In genomic region chr11:62567018-62567633, GRCh38 we compare ENCODE assay signal across 10 cellular contexts. TPM values are rescaled to one million over a fixed set of nuclear protein-coding genes. Genes with fewer than 3 reads are reported as not detected.
DNase-seq lines count a peak whose midpoint lies in the region; FAIRE-seq and TF ChIP-seq lines count a peak whose summit lies in the region.
"Had no signal": no experiment of that assay in that cellular context is flagged by ENCODE, and none has a peak within 500 bp of the region (broad histone marks: within the 10 kb centered on the region; RNA-seq: fewer than 3 reads in every experiment).

No MANE protein-coding gene starts in this region.

- H3K9me3 Mint-ChIP-seq in CD14-positive monocyte (no peaks in the 10 kb centered on the region), mesothelial cell of epicardium (no peaks in the 10 kb centered on the region)
- H3K9me3 Mint-ChIP-seq in activated CD4-positive, alpha-beta memory T cell treated with anti-CD3 and anti-CD28 coated beads, Interleukin-2, amount 10 ng/mL, durations not matched to agents 7 days and 5 days: no peaks in the 10 kb centered on the region

- CTCF ChIA-PET in activated CD4-positive, alpha-beta memory T cell treated with anti-CD3 and anti-CD28 coated beads, Interleukin-2, amount 10 ng/mL, durations not matched to agents 7 days and 5 days (lab: Charles Lee): interaction anchor here (0.8 to 3.3 kb wide), 5 partner anchors 10 to 173 kb away, joined by 3 to 15 read pairs (median 4); no protein-coding TSS in a partner anchor

- H3K27ac Mint-ChIP-seq in CD14-positive monocyte (peak overlapping the region in 5 of 7 donors; percentile 15 to 81 (median 56)), mesothelial cell of epicardium (peak overlapping the region; percentile 56)
- peak overlapping the region; percentile 73 for H3K27ac Mint-ChIP-seq in activated CD4-positive, alpha-beta memory T cell treated with anti-CD3 and anti-CD28 coated beads, Interleukin-2, amount 10 ng/mL, durations not matched to agents 7 days and 5 days

- FAIRE-seq in GM12891 (lab: Jason Lieb, UNC): no peak

- peaks cover 72 to 96% of the 10 kb centered on the region in 2 donors for H3K36me3 Mint-ChIP-seq in CD14-positive monocyte
- peaks cover 78% of the 10 kb centered on the region for H3K36me3 Mint-ChIP-seq in activated CD4-positive, alpha-beta memory T cell treated with anti-CD3 and anti-CD28 coated beads, Interleukin-2, amount 10 ng/mL, durations not matched to agents 7 days and 5 days (ENCODE audit: low read depth)
- peaks cover 48% of the 10 kb centered on the region for H3K36me3 Mint-ChIP-seq in mesothelial cell of epicardium

- H3K4me1 Mint-ChIP-seq in CD14-positive monocyte: peaks cover 24% of the 10 kb centered on the region
- H3K4me1 Mint-ChIP-seq in activated CD4-positive, alpha-beta memory T cell treated with anti-CD3 and anti-CD28 coated beads, Interleukin-2, amount 10 ng/mL, durations not matched to agents 7 days and 5 days: peaks cover 63% of the 10 kb centered on the region
- H3K4me1 Mint-ChIP-seq in mesothelial cell of epicardium: peaks cover 26% of the 10 kb centered on the region

- TF ChIP-seq CTCF in CD14-positive monocyte (IDR thresholded peaks at IDR 0.05) (no peak), mesothelial cell of epicardium (IDR thresholded peaks at IDR 0.05; ENCODE audit: unreplicated experiment) (no peak)

- TF ChIP-seq POLR2A in GM12891 (IDR thresholded peaks at IDR 0.05; ENCODE audit: low read depth, low read length): 0 out of 2 replicates have a peak, but pooled peaks have one; percentile 13

- intact Hi-C loops in CD14-positive monocyte (cut with micrococcal nuclease): loop anchor here in 1 of 2 donors (5.0 kb wide), 1 partner anchor 35 kb away; no protein-coding TSS in a partner anchor

- peaks cover 0 to 2% (median 0%) of the 10 kb centered on the region in 3 donors for H3K27me3 Mint-ChIP-seq in CD14-positive monocyte (ENCODE audit: low read depth in 3 of 3)
- no peaks in the 10 kb centered on the region for H3K27me3 Mint-ChIP-seq in activated CD4-positive, alpha-beta memory T cell treated with anti-CD3 and anti-CD28 coated beads, Interleukin-2, amount 10 ng/mL, durations not matched to agents 7 days and 5 days
- no peaks in the 10 kb centered on the region for H3K27me3 Mint-ChIP-seq in mesothelial cell of epicardium (ENCODE audit: low read depth)

- H3K4me3 Mint-ChIP-seq in CD14-positive monocyte (peak overlapping the region in 1 of 2 donors; percentile 39), mesothelial cell of epicardium (no peak overlapping the region)
- peak overlapping the region; percentile 9 for H3K4me3 Mint-ChIP-seq in activated CD4-positive, alpha-beta memory T cell treated with anti-CD3 and anti-CD28 coated beads, Interleukin-2, amount 10 ng/mL, durations not matched to agents 7 days and 5 days

- DNase-seq in CD14-positive monocyte (ENCODE audit: low spot score) (no peak), GM12891 (ENCODE audit: insufficient read length, low spot score) (no peak), mesothelial cell of epicardium (ENCODE audit: low spot score in 2 of 2, unreplicated experiment in 2 of 2) (no peak), GM03348 (ENCODE audit: low spot score) (no peak), NOMO-1 treated with dmso at 0.1 percent for 144 hours (lab: John Stamatoyannopoulos, UW; ENCODE audit: unreplicated experiment) (no peak), NCI-H526 (lab: John Stamatoyannopoulos, UW) (no peak)
- DNase-seq in activated CD4-positive, alpha-beta memory T cell treated with anti-CD3 and anti-CD28 coated beads, Interleukin-2, amount 10 ng/mL, durations not matched to agents 7 days and 5 days: no peak
- DNase-seq: activated CD8-positive, alpha-beta memory T cell treated with anti-CD3 and anti-CD28 coated beads, Interleukin-2, amount 50 U/mL, for 4 hours; head of caudate nucleus; NCI-H2081 treated with DMSO at 0.1 percent for 48 hours had no signal

- POLR2A ChIA-PET in activated CD4-positive, alpha-beta memory T cell treated with anti-CD3 and anti-CD28 coated beads, Interleukin-2, amount 10 ng/mL, durations not matched to agents 7 days and 5 days (lab: Charles Lee): interaction anchor here (0.9 to 2.1 kb wide), 10 partner anchors 12 to 274 kb away, joined by 3 to 8 read pairs (median 4); partner anchors contain the start of genes C11orf98, CSKMT, LBHD1 and TUT1

TF ChIP-seq in GM12891, 5 proteins besides CTCF, POLR2A, EP300 and RAD21:
- no peak for TF ChIP-seq PAX5 (IDR thresholded peaks at IDR 0.05; ENCODE audit: insufficient read depth, low read length, severe bottlenecking)

RNA-seq across cellular contexts. Expression of gene EEF1G, which starts 6.6 kb away (rescaled TPM):
- 100 to 1,000 TPM; 490 to 491 TPM for polyA plus RNA-seq in CD14-positive monocyte
- polyA plus RNA-seq in GM12891 (2012; ENCODE audit: low read depth, missing spikeins): 2,783 TPM
- 100 to 1,000 TPM; 991 to 999 TPM for total RNA-seq in activated CD4-positive, alpha-beta memory T cell treated with anti-CD3 and anti-CD28 coated beads, Interleukin-2, amount 10 ng/mL, durations not matched to agents 7 days and 5 days
- 1,747 to 1,829 TPM (median 1,814 TPM) in 3 replicates for total RNA-seq in mesothelial cell of epicardium

RNA-seq across cellular contexts. Expression of gene AHNAK, which starts 20.5 kb away (rescaled TPM):
- polyA plus RNA-seq in CD14-positive monocyte: 100 to 1,000 TPM in 1 of 2 donors, 10 to 100 TPM in 1; 80.0 to 103 TPM
- polyA plus RNA-seq in GM12891 (2012; ENCODE audit: low read depth, missing spikeins): 1.8 TPM
- 100 to 1,000 TPM; 323 to 360 TPM for total RNA-seq in activated CD4-positive, alpha-beta memory T cell treated with anti-CD3 and anti-CD28 coated beads, Interleukin-2, amount 10 ng/mL, durations not matched to agents 7 days and 5 days
- 456 to 481 TPM (median 480 TPM) in 3 replicates for total RNA-seq in mesothelial cell of epicardium

RNA-seq across cellular contexts. Expression of gene TUT1, which starts 24.2 kb away (rescaled TPM):
- 1 to 10 TPM; 1.8 to 2.1 TPM for polyA plus RNA-seq in CD14-positive monocyte
- 13.0 TPM for polyA plus RNA-seq in GM12891 (2012; ENCODE audit: low read depth, missing spikeins)
- 10 to 100 TPM; 23.7 to 25.2 TPM for total RNA-seq in activated CD4-positive, alpha-beta memory T cell treated with anti-CD3 and anti-CD28 coated beads, Interleukin-2, amount 10 ng/mL, durations not matched to agents 7 days and 5 days
- 23.7 to 26.0 TPM (median 24.2 TPM) in 3 replicates for total RNA-seq in mesothelial cell of epicardium

RNA-seq across cellular contexts. Expression of gene MTA2, which starts 34.5 kb away (rescaled TPM):
- 10 to 100 TPM; 14.0 to 17.6 TPM for polyA plus RNA-seq in CD14-positive monocyte
- polyA plus RNA-seq in GM12891 (2012; ENCODE audit: low read depth, missing spikeins): 89.2 TPM
- 100 to 1,000 TPM; 226 TPM for total RNA-seq in activated CD4-positive, alpha-beta memory T cell treated with anti-CD3 and anti-CD28 coated beads, Interleukin-2, amount 10 ng/mL, durations not matched to agents 7 days and 5 days
- 121 to 126 TPM (median 124 TPM) in 3 replicates for total RNA-seq in mesothelial cell of epicardium

RNA-seq across cellular contexts. Expression of gene EML3, which starts 45.4 kb away (rescaled TPM):
- 10 to 100 TPM in 1 of 2 donors, 1 to 10 TPM in 1; 7.2 to 10.6 TPM for polyA plus RNA-seq in CD14-positive monocyte
- 38.5 TPM for polyA plus RNA-seq in GM12891 (2012; ENCODE audit: low read depth, missing spikeins)
- total RNA-seq in activated CD4-positive, alpha-beta memory T cell treated with anti-CD3 and anti-CD28 coated beads, Interleukin-2, amount 10 ng/mL, durations not matched to agents 7 days and 5 days: 100 to 1,000 TPM; 121 to 122 TPM
- total RNA-seq in mesothelial cell of epicardium: 52.2 to 54.3 TPM (median 53.3 TPM) in 3 replicates
